In genomic region chr18:59802031-59802430, GRCh38 we compare ENCODE assay signal across 13 cellular contexts.
DNase-seq lines count a peak whose midpoint lies in the region; ATAC-seq, FAIRE-seq and TF ChIP-seq lines count a peak whose summit lies in the region.
"Had no signal": no experiment of that assay in that cellular context is flagged by ENCODE, and none has a peak within 500 bp of the region (broad histone marks: within the 10 kb centered on the region; RNA-seq: fewer than 3 reads in every experiment).

No MANE protein-coding gene starts in this region.

- H3K27ac Mint-ChIP-seq in naive thymus-derived CD8-positive, alpha-beta T cell: no peak overlapping the region
- H3K27ac Mint-ChIP-seq: activated naive CD8-positive, alpha-beta T cell treated with anti-CD3 and anti-CD28 coated beads for 36 hours; stimulated activated naive CD8-positive, alpha-beta T cell treated with anti-CD3 and anti-CD28 coated beads, Interleukin-15, Interleukin-2, amounts not matched to agents 100 ng/mL and 50 ng/mL, for 24 hours had no signal

- H3K27ac ChIP-seq in gastrocnemius medialis: no peak overlapping the region

- peak overlapping the region in 1 of 10 donors; percentile 59 for H3K4me3 Mint-ChIP-seq in naive thymus-derived CD8-positive, alpha-beta T cell
- H3K4me3 Mint-ChIP-seq: activated naive CD8-positive, alpha-beta T cell treated with anti-CD3 and anti-CD28 coated beads for 36 hours; stimulated activated naive CD8-positive, alpha-beta T cell treated with anti-CD3 and anti-CD28 coated beads, Interleukin-15, Interleukin-2, amounts not matched to agents 100 ng/mL and 50 ng/mL, for 24 hours had no signal

- peak; percentile 77 for ATAC-seq in HG02798 (IDR thresholded peaks at IDR 0.05; ENCODE audit: poor library complexity, unreplicated experiment)
- peak; percentile 85 for ATAC-seq in HG03558 (IDR thresholded peaks at IDR 0.05; ENCODE audit: extremely low read depth, unreplicated experiment)
- no peak for ATAC-seq in naive thymus-derived CD8-positive, alpha-beta T cell
- ATAC-seq in gastrocnemius medialis: no peak

- no peak overlapping the region for H3K4me3 ChIP-seq in gastrocnemius medialis

- DNase-seq in GM12891 (ENCODE audit: insufficient read length, low spot score) (peak; percentile 10), GM19239 (ENCODE audit: insufficient read length, low spot score) (no peak), gastrocnemius medialis (no peak), NCI-H2081 treated with DMSO at 0.1 percent for 48 hours (lab: John Stamatoyannopoulos, UW) (no peak), HEK293T (ENCODE audit: extremely low spot score) (no peak)
- DNase-seq in naive thymus-derived CD8-positive, alpha-beta T cell: no peak
- DNase-seq: activated naive CD8-positive, alpha-beta T cell treated with anti-CD3 and anti-CD28 coated beads for 36 hours; midbrain; stimulated activated CD4-positive, alpha-beta T cell treated with anti-CD3 and anti-CD28 coated beads, Interleukin-4, amount 100 ng/mL, for 1 hour had no signal

- H3K9me3 Mint-ChIP-seq in naive thymus-derived CD8-positive, alpha-beta T cell: no peaks in the 10 kb centered on the region
- H3K9me3 Mint-ChIP-seq: activated naive CD8-positive, alpha-beta T cell treated with anti-CD3 and anti-CD28 coated beads for 36 hours; stimulated activated naive CD8-positive, alpha-beta T cell treated with anti-CD3 and anti-CD28 coated beads, Interleukin-15, Interleukin-2, amounts not matched to agents 100 ng/mL and 50 ng/mL, for 24 hours had no signal

- H3K9me3 ChIP-seq in gastrocnemius medialis: no peaks in the 10 kb centered on the region

- intact Hi-C loops in gastrocnemius medialis (cut with DNase I; ENCODE audit: low total_unique reads): no loop called here

- no peaks in the 10 kb centered on the region for H3K4me1 Mint-ChIP-seq in naive thymus-derived CD8-positive, alpha-beta T cell

- peaks cover 0 to 4% (median 1%) of the 10 kb centered on the region in 5 donors for H3K27me3 Mint-ChIP-seq in naive thymus-derived CD8-positive, alpha-beta T cell
- H3K27me3 Mint-ChIP-seq: activated naive CD8-positive, alpha-beta T cell treated with anti-CD3 and anti-CD28 coated beads for 36 hours; stimulated activated naive CD8-positive, alpha-beta T cell treated with anti-CD3 and anti-CD28 coated beads, Interleukin-15, Interleukin-2, amounts not matched to agents 100 ng/mL and 50 ng/mL, for 24 hours had no signal

- no peak for TF ChIP-seq CTCF in gastrocnemius medialis (IDR thresholded peaks at IDR 0.05 in 4 of 5, conservative IDR thresholded peaks at IDR 0.05 in 1 of 5)

- no peaks in the 10 kb centered on the region for H3K4me1 ChIP-seq in gastrocnemius medialis

- POLR2A ChIA-PET in naive thymus-derived CD8-positive, alpha-beta T cell (lab: Charles Lee): no interaction called here
- POLR2A ChIA-PET in HEK293T (lab: Yijun Ruan, JAX): no interaction called here

- no peak for TF ChIP-seq POLR2A in GM12891 (IDR thresholded peaks at IDR 0.05; ENCODE audit: low read depth, low read length)
- TF ChIP-seq POLR2A in gastrocnemius medialis (IDR thresholded peaks at IDR 0.05): no peak

- H3K27me3 ChIP-seq in gastrocnemius medialis: no peaks in the 10 kb centered on the region

- in situ Hi-C loops in gastrocnemius medialis (cut with MboI; ENCODE audit: low sequenced_read_pairs in 4 of 4): loop anchor here in 2 of 4 donors (25.0 kb wide), 1 partner anchor 340 kb away; no protein-coding TSS in a partner anchor

- no peaks in the 10 kb centered on the region for H3K36me3 ChIP-seq in gastrocnemius medialis

- no peaks in the 10 kb centered on the region for H3K36me3 Mint-ChIP-seq in naive thymus-derived CD8-positive, alpha-beta T cell
- H3K36me3 Mint-ChIP-seq: activated naive CD8-positive, alpha-beta T cell treated with anti-CD3 and anti-CD28 coated beads for 36 hours had no signal

- FAIRE-seq in GM12891 (lab: Jason Lieb, UNC): peak; percentile 57
- peak; percentile 14 for FAIRE-seq in GM19239 (lab: Jason Lieb, UNC)
- FAIRE-seq: RCC 7860 had no signal

- CTCF ChIA-PET in HEK293T (lab: Yijun Ruan, JAX): interaction anchor here (1.7 kb wide), 1 partner anchor 105 kb away, joined by 5 read pairs; the partner anchor contains the start of gene CCBE1

TF ChIP-seq in GM12891, 5 proteins besides CTCF, POLR2A, EP300 and RAD21:
- TF ChIP-seq PAX5 (IDR thresholded peaks at IDR 0.05; ENCODE audit: insufficient read depth, low read length, severe bottlenecking) (no peak), POLR2AphosphoS5 (IDR thresholded peaks at IDR 0.05; ENCODE audit: low read depth, low read length) (no peak), POU2F2 (IDR thresholded peaks at IDR 0.05; ENCODE audit: low read depth, low read length) (no peak), SPI1 (IDR thresholded peaks at IDR 0.05; ENCODE audit: low read depth, low read length) (no peak), TAF1 (IDR thresholded peaks at IDR 0.05; ENCODE audit: low read depth, low read length) (no peak)
TF ChIP-seq in GM12891: peak in this region for 0.

TF ChIP-seq in HEK293T, 16 proteins besides CTCF, POLR2A, EP300 and RAD21:
- TF ChIP-seq ELF4 (IDR thresholded peaks at IDR 0.05) (no peak), HDGF (IDR thresholded peaks at IDR 0.05; ENCODE audit: borderline replicate concordance) (no peak), FOXK2 (IDR thresholded peaks at IDR 0.05) (no peak), SUZ12 (IDR thresholded peaks at IDR 0.05) (no peak), BHLHE40 (IDR thresholded peaks at IDR 0.05; ENCODE audit: borderline replicate concordance) (no peak), L3MBTL2 (conservative IDR thresholded peaks at IDR 0.05) (no peak), ZNF384 (IDR thresholded peaks at IDR 0.05) (no peak), PKNOX1 (IDR thresholded peaks at IDR 0.05) (no peak), FOXA1 (IDR thresholded peaks at IDR 0.05) (no peak), LEF1 (IDR thresholded peaks at IDR 0.05; ENCODE audit: borderline replicate concordance) (no peak), FOXM1 (IDR thresholded peaks at IDR 0.05; ENCODE audit: borderline replicate concordance) (no peak)
TF ChIP-seq in HEK293T: peak in this region for 0.

Comparison
In these comparisons a context has a peak if more than half of its experiments do, and no peak if none do; other contexts are left out.
1. ATAC-seq: peak in HG02798 (single experiment) and HG03558 (single experiment); none in naive thymus-derived CD8-positive, alpha-beta T cell (0 of 2) and gastrocnemius medialis (0 of 2).